8 cellular contexts compared by ENCODE assay signal in genomic region chr1:172429324-172430127, GRCh38. TPM values are rescaled to one million over a fixed set of nuclear protein-coding genes. Genes with fewer than 3 reads are reported as not detected.
DNase-seq lines count a peak whose midpoint lies in the region; ATAC-seq, FAIRE-seq and TF ChIP-seq lines count a peak whose summit lies in the region.

No MANE protein-coding gene starts in this region.

- DNase-seq in SIG-M5 treated with dmso at 0.1 percent for 504 hours (lab: John Stamatoyannopoulos, UW; ENCODE audit: unreplicated experiment): peak; percentile 83
- DNase-seq in SIG-M5 (lab: John Stamatoyannopoulos, UW): no peak
- DNase-seq in LoVo (ENCODE audit: low spot score): peak; percentile 74
- peak; percentile 68 for DNase-seq in RCC 7860 (ENCODE audit: low spot score)
- peak; percentile 61 for DNase-seq in brain microvascular endothelial cell
- DNase-seq in keratinocyte (ENCODE audit: low read depth, low spot score): no peak
- no peak for DNase-seq in stimulated activated naive CD8-positive, alpha-beta T cell treated with anti-CD3 and anti-CD28 coated beads, Interleukin-15, amount 100 ng/mL, for 72 hours

- H3K4me2 ChIP-seq in keratinocyte (ENCODE audit: control insufficient read depth, extremely low read depth, insufficient read depth, low read depth, low read length): no peak overlapping the region

- no peaks in the 10 kb centered on the region for H3K9me3 ChIP-seq in keratinocyte (ENCODE audit: control insufficient read depth, low read depth, low read length)

- H2AFZ ChIP-seq in keratinocyte (ENCODE audit: control insufficient read depth, low read length): no peak overlapping the region

- peak; percentile 79 for FAIRE-seq in RCC 7860 (lab: Jason Lieb, UNC)
- FAIRE-seq in keratinocyte (lab: Jason Lieb, UNC): peak; percentile 83

- H3K27me3 ChIP-seq in brain microvascular endothelial cell (replicated peaks) (no peaks in the 10 kb centered on the region), keratinocyte (ENCODE audit: control insufficient read depth, extremely low read depth, insufficient read depth, low read length) (no peaks in the 10 kb centered on the region)

- dilution Hi-C loops in keratinocyte (cut with MboI; ENCODE audit: extremely low pct_ligation_motif_present, low sequenced_read_pairs): no loop called here

- H3K4me1 Mint-ChIP-seq in stimulated activated naive CD8-positive, alpha-beta T cell treated with anti-CD3 and anti-CD28 coated beads, Interleukin-15, amount 100 ng/mL, for 72 hours: peaks cover 36% of the 10 kb centered on the region

- H3K9ac ChIP-seq in keratinocyte (ENCODE audit: control insufficient read depth, extremely low read depth, insufficient read depth, low read length): no peak overlapping the region

- H3K79me2 ChIP-seq in keratinocyte (ENCODE audit: control insufficient read depth, insufficient read depth, low read length): no peaks in the 10 kb centered on the region

- in situ Hi-C loops in brain microvascular endothelial cell (cut with HindIII; ENCODE audit: low pct_ligation_motif_present, low sequenced_read_pairs): no loop called here

- no peak overlapping the region for H3K4me3 Mint-ChIP-seq in stimulated activated naive CD8-positive, alpha-beta T cell treated with anti-CD3 and anti-CD28 coated beads, Interleukin-15, amount 100 ng/mL, for 72 hours

- H3K9me3 Mint-ChIP-seq in stimulated activated naive CD8-positive, alpha-beta T cell treated with anti-CD3 and anti-CD28 coated beads, Interleukin-15, amount 100 ng/mL, for 72 hours: peaks cover 0 to 4% of the 10 kb centered on the region in 2 donors

- H3K27ac ChIP-seq in brain microvascular endothelial cell (no peak overlapping the region), keratinocyte (ENCODE audit: control insufficient read depth, insufficient read depth, low read length) (no peak overlapping the region)

- H3K27me3 Mint-ChIP-seq in stimulated activated naive CD8-positive, alpha-beta T cell treated with anti-CD3 and anti-CD28 coated beads, Interleukin-15, amount 100 ng/mL, for 72 hours: no peaks in the 10 kb centered on the region

- H3K4me1 ChIP-seq in keratinocyte (ENCODE audit: control insufficient read depth, extremely low read depth, insufficient read depth, low read length): peaks cover 10% of the 10 kb centered on the region

- H3K4me3 ChIP-seq in brain microvascular endothelial cell (ENCODE audit: low read depth, low read length) (no peak overlapping the region), keratinocyte (ENCODE audit: control insufficient read depth in 2 of 3, extremely low read depth in 1 of 3, insufficient read depth in 2 of 3, low read depth in 1 of 3, low read length in 3 of 3) (no peak overlapping the region)

- ATAC-seq in stimulated activated naive CD8-positive, alpha-beta T cell treated with anti-CD3 and anti-CD28 coated beads, Interleukin-15, amount 100 ng/mL, for 72 hours: peak; percentile 76
- no peak for ATAC-seq in GM21360 (IDR thresholded peaks at IDR 0.05; ENCODE audit: unreplicated experiment)

- H4K20me1 ChIP-seq in keratinocyte (ENCODE audit: control insufficient read depth, extremely low read depth, insufficient read depth, low read length): no peaks in the 10 kb centered on the region

- H3K36me3 ChIP-seq in brain microvascular endothelial cell (replicated peaks) (no peaks in the 10 kb centered on the region), keratinocyte (ENCODE audit: control insufficient read depth in 2 of 2, extremely low read depth in 1 of 2, insufficient read depth in 2 of 2, low read length in 2 of 2) (no peaks in the 10 kb centered on the region)

- peak overlapping the region in 1 of 2 donors; percentile 22 for H3K27ac Mint-ChIP-seq in stimulated activated naive CD8-positive, alpha-beta T cell treated with anti-CD3 and anti-CD28 coated beads, Interleukin-15, amount 100 ng/mL, for 72 hours

- TF ChIP-seq CTCF in brain microvascular endothelial cell (IDR thresholded peaks at IDR 0.05; ENCODE audit: low read depth, low read length, missing control alignments) (peak; percentile 75), keratinocyte (optimal IDR thresholded peaks at IDR 0.05 in 1 of 3, IDR thresholded peaks at IDR 0.05 in 1 of 3, conservative IDR thresholded peaks at IDR 0.05 in 1 of 3; ENCODE audit: extremely low read depth in 1 of 3, insufficient read depth in 2 of 3, low read length in 3 of 3) (peak in 2 of 3 experiments; percentile 70 to 79)

- H3K9me1 ChIP-seq in keratinocyte (ENCODE audit: control insufficient read depth, extremely low read depth, insufficient read depth, low read length): no peaks in the 10 kb centered on the region

RNA-seq across cellular contexts. Expression of gene C1orf105, which starts 9.0 kb away (rescaled TPM):
- polyA plus RNA-seq in keratinocyte: not detected in 3 replicates
- not detected for polyA plus RNA-seq in keratinocyte (2011; ENCODE audit: low read depth)
- not detected in 2 replicates for polyA plus RNA-seq in keratinocyte (2011; cell fraction: cytosol; rRNA removed)
- not detected in 2 replicates for polyA plus RNA-seq in keratinocyte (2011; cell fraction: nucleus; rRNA removed)
- not detected in 2 replicates for polyA plus RNA-seq in keratinocyte (2012; ENCODE audit: low replicate concordance)
- not detected in 3 replicates for polyA minus RNA-seq in keratinocyte
- not detected for polyA minus RNA-seq in keratinocyte (2011; cell fraction: cytosol; rRNA and poly(A)+ RNA removed)
- not detected in 2 replicates for polyA minus RNA-seq in keratinocyte (2011; cell fraction: nucleus; rRNA and poly(A)+ RNA removed)

RNA-seq across cellular contexts. Expression of gene PIGC, which starts 14.3 kb away (rescaled TPM):
- polyA plus RNA-seq in keratinocyte: 18.0 to 21.6 TPM (median 21.2 TPM) in 3 replicates
- polyA plus RNA-seq in keratinocyte (2011; ENCODE audit: low read depth): 9.7 TPM
- polyA plus RNA-seq in keratinocyte (2011; cell fraction: cytosol; rRNA removed): 15.0 and 18.9 TPM in 2 replicates
- polyA plus RNA-seq in keratinocyte (2011; cell fraction: nucleus; rRNA removed): 15.4 and 18.6 TPM in 2 replicates
- polyA plus RNA-seq in keratinocyte (2012; ENCODE audit: low replicate concordance): 14.1 and 18.1 TPM in 2 replicates
- 15.8 to 19.0 TPM (median 16.6 TPM) in 3 replicates for polyA minus RNA-seq in keratinocyte
- polyA minus RNA-seq in keratinocyte (2011; cell fraction: cytosol; rRNA and poly(A)+ RNA removed): 8.6 TPM
- polyA minus RNA-seq in keratinocyte (2011; cell fraction: nucleus; rRNA and poly(A)+ RNA removed): 5.6 and 6.9 TPM in 2 replicates

Comparison
In these comparisons a context has a peak if more than half of its experiments do, and no peak if none do; other contexts are left out.
1. DNase-seq: peak in SIG-M5 treated with dmso at 0.1 percent for 504 hours (single experiment), LoVo (single experiment), RCC 7860 (single experiment) and brain microvascular endothelial cell (single experiment); none in SIG-M5 (single experiment), keratinocyte (single experiment) and stimulated activated naive CD8-positive, alpha-beta T cell treated with anti-CD3 and anti-CD28 coated beads, Interleukin-15, amount 100 ng/mL, for 72 hours (0 of 2).